In genomic region chr10:110737886-110738634, GRCh38 we compare ENCODE assay signal across 27 cellular contexts.
A peak's percentile ranks its signal among the peaks of the same experiment; 100 is the strongest.
DNase-seq lines count a peak whose midpoint lies in the region; ATAC-seq and TF ChIP-seq lines count a peak whose summit lies in the region.
"Had no signal": no experiment of that assay in that cellular context is flagged by ENCODE, and none has a peak within 500 bp of the region (broad histone marks: within the 10 kb centered on the region; RNA-seq: fewer than 3 reads in every experiment).

No MANE protein-coding gene starts in this region.

- H3K36me3 ChIP-seq in SJSA1, result 0 out of 2 replicates have a peak, but pooled peaks cover 7% of the 10 kb centered on the region
- no peaks in the 10 kb centered on the region for H3K36me3 ChIP-seq in heart left ventricle
- H3K36me3 ChIP-seq: esophagus muscularis mucosa had no signal

- H3K27ac ChIP-seq in SJSA1, result peak overlapping the region; percentile 45
- H3K27ac ChIP-seq in heart left ventricle, result peak overlapping the region; percentile 32 to 90 (median 72)
- H3K27ac ChIP-seq: C4-2B, esophagus muscularis mucosa had no signal

- TF ChIP-seq POLR2A in heart left ventricle (IDR thresholded peaks at IDR 0.05), result no peak

- H3K4me3 ChIP-seq in SJSA1 (no peak overlapping the region), cardiac fibroblast (replicated peaks in 1 of 2; ENCODE audit: low read depth in 2 of 2, low read length in 2 of 2) (no peak overlapping the region), heart left ventricle (no peak overlapping the region)
- H3K4me3 ChIP-seq: esophagus muscularis mucosa, K562, testis had no signal

- no peaks in the 10 kb centered on the region for H3K36me3 Mint-ChIP-seq in mesothelial cell of epicardium
- H3K36me3 Mint-ChIP-seq: stimulated activated naive B cell treated with anti-CD40 and anti-IgM and Interleukin-4, amounts not matched to agents 10 μg/mL and 1 μg/mL and 100 μg/mL, for 72 hours had no signal

- no peaks in the 10 kb centered on the region for H3K9me3 Mint-ChIP-seq in mesothelial cell of epicardium
- H3K9me3 Mint-ChIP-seq: activated naive CD8-positive, alpha-beta T cell treated with anti-CD3 and anti-CD28 coated beads, Interleukin-2, amount 10 ng/mL, durations not matched to agents 7 days and 5 days; activated T-helper 17 cell treated with anti-CD3 and anti-CD28 coated beads, Interleukin-2, amount 50 U/mL, for 72 hours; nephron; stimulated activated naive B cell treated with anti-CD40 and anti-IgM and Interleukin-4, amounts not matched to agents 10 μg/mL and 1 μg/mL and 100 μg/mL, for 72 hours had no signal

- peaks cover 48% of the 10 kb centered on the region for H3K4me1 ChIP-seq in SJSA1 (replicated peaks)
- peaks cover 2 to 94% (median 28%) of the 10 kb centered on the region in 12 donors for H3K4me1 ChIP-seq in heart left ventricle

- H3K9me3 ChIP-seq in SJSA1 (replicated peaks) (no peaks in the 10 kb centered on the region), heart left ventricle (no peaks in the 10 kb centered on the region)
- H3K9me3 ChIP-seq: esophagus muscularis mucosa, testis had no signal

- DNase-seq in SJSA1 (ENCODE audit: low read depth in 1 of 2, low spot score in 2 of 2) (peak in 1 of 2 experiments; percentile 62), cardiac fibroblast (ENCODE audit: low read depth in 2 of 2) (peak; percentile 36 to 82), heart left ventricle (peak in 1 of 5 donors; percentile 62), mesothelial cell of epicardium (ENCODE audit: low spot score in 2 of 2, unreplicated experiment in 2 of 2) (no peak), NCI-H345 (lab: John Stamatoyannopoulos, UW) (no peak), NCI-H2081 treated with DMSO at 0.1 percent for 48 hours (lab: John Stamatoyannopoulos, UW) (no peak), retina (no peak)
- DNase-seq: activated CD4-positive, alpha-beta T cell treated with anti-CD3 and anti-CD28 coated beads, Interleukin-2, amount 50 U/mL, for 1 hour; activated naive CD8-positive, alpha-beta T cell treated with anti-CD3 and anti-CD28 coated beads, Interleukin-2, amount 10 ng/mL, durations not matched to agents 7 days and 5 days; effector memory CD4-positive, alpha-beta T cell; H7; MM.1S; NCI-H1436; NCI-H69; RPMI8226; stimulated activated CD4-positive, alpha-beta T cell treated with anti-CD3 and anti-CD28 coated beads, Interleukin-2, amount 100 ng/mL, for 48 hours; stimulated activated naive B cell treated with anti-CD40 and anti-IgM and Interleukin-4, amounts not matched to agents 10 μg/mL and 1 μg/mL and 100 μg/mL, for 72 hours; T-helper 9 cell; testis had no signal

- H3K4me3 Mint-ChIP-seq in mesothelial cell of epicardium, result no peak overlapping the region
- H3K4me3 Mint-ChIP-seq: activated naive CD8-positive, alpha-beta T cell treated with anti-CD3 and anti-CD28 coated beads, Interleukin-2, amount 10 ng/mL, durations not matched to agents 7 days and 5 days; activated T-helper 17 cell treated with anti-CD3 and anti-CD28 coated beads, Interleukin-2, amount 50 U/mL, for 72 hours; nephron; stimulated activated naive B cell treated with anti-CD40 and anti-IgM and Interleukin-4, amounts not matched to agents 10 μg/mL and 1 μg/mL and 100 μg/mL, for 72 hours had no signal

- no peaks in the 10 kb centered on the region for H3K27me3 Mint-ChIP-seq in mesothelial cell of epicardium (ENCODE audit: low read depth)

- WGBS in heart left ventricle, 4 donors, result 29 to 46% (median 33%) methylated on average over 7 of the region's 7 CpGs

- TF ChIP-seq CTCF in cardiac fibroblast (IDR thresholded peaks at IDR 0.05; ENCODE audit: low read depth, low read length) (no peak), heart left ventricle (IDR thresholded peaks at IDR 0.05) (no peak), mesothelial cell of epicardium (IDR thresholded peaks at IDR 0.05; ENCODE audit: unreplicated experiment) (no peak)

- H3K27me3 ChIP-seq in SJSA1 (replicated peaks) (no peaks in the 10 kb centered on the region), heart left ventricle (peaks cover 0 to 2% (median 0%) of the 10 kb centered on the region in 9 donors)
- H3K27me3 ChIP-seq: esophagus muscularis mucosa, testis had no signal

- peak; percentile 48 to 65 (median 59) for ATAC-seq in heart left ventricle
- ATAC-seq in HG02571 (IDR thresholded peaks at IDR 0.05; ENCODE audit: unreplicated experiment), result no peak
- ATAC-seq: activated T-helper 17 cell treated with anti-CD3 and anti-CD28 coated beads, Interleukin-2, amount 50 U/mL, for 72 hours; K562; left lobe of liver; stimulated activated naive B cell treated with anti-CD40 and anti-IgM and Interleukin-4, amounts not matched to agents 10 μg/mL and 1 μg/mL and 100 μg/mL, for 72 hours had no signal

- peaks cover 16% of the 10 kb centered on the region for H3K4me1 Mint-ChIP-seq in mesothelial cell of epicardium

- intact Hi-C loops in heart left ventricle (cut with DNase I), result loop anchor here in 1 of 10 donors (2.0 kb wide), 1 partner anchor 53 kb away; no protein-coding TSS in a partner anchor

- H3K27ac Mint-ChIP-seq in mesothelial cell of epicardium, result peak overlapping the region; percentile 17
- H3K27ac Mint-ChIP-seq: activated naive CD8-positive, alpha-beta T cell treated with anti-CD3 and anti-CD28 coated beads, Interleukin-2, amount 10 ng/mL, durations not matched to agents 7 days and 5 days; activated T-helper 17 cell treated with anti-CD3 and anti-CD28 coated beads, Interleukin-2, amount 50 U/mL, for 72 hours; progenitor cell of endocrine pancreas had no signal

Comparison
In these comparisons a context has a peak if more than half of its experiments do, and no peak if none do; other contexts are left out.
1. DNase-seq: peak in cardiac fibroblast (2 of 2); none in mesothelial cell of epicardium (0 of 2), NCI-H345 (single experiment), NCI-H2081 treated with DMSO at 0.1 percent for 48 hours (single experiment) and retina (single experiment).